ENCODE assay signal across 10 cellular contexts in genomic region chrX:45768666-45769065, GRCh38.
DNase-seq lines count a peak whose midpoint lies in the region; ATAC-seq and TF ChIP-seq lines count a peak whose summit lies in the region.
"Had no signal": no experiment of that assay in that cellular context is flagged by ENCODE, and none has a peak within 500 bp of the region (broad histone marks: within the 10 kb centered on the region; RNA-seq: fewer than 3 reads in every experiment).

No MANE protein-coding gene starts in this region.

- ATAC-seq in HG02678 (IDR thresholded peaks at IDR 0.05; ENCODE audit: unreplicated experiment) = no peak
- ATAC-seq in HG02588 (IDR thresholded peaks at IDR 0.05; ENCODE audit: unreplicated experiment) = no peak
- no peak for ATAC-seq in HG02763 (IDR thresholded peaks at IDR 0.05; ENCODE audit: unreplicated experiment)
- ATAC-seq: esophagus mucosa had no signal

- H3K36me3 ChIP-seq in esophagus muscularis mucosa (no peaks in the 10 kb centered on the region), sigmoid colon (no peaks in the 10 kb centered on the region)

- peak overlapping the region; percentile 89 for H3K4me3 Mint-ChIP-seq in Calu3 (ENCODE audit: low read depth, unreplicated experiment)

- H3K4me1 ChIP-seq in esophagus muscularis mucosa (peaks cover 0 to 22% (median 7%) of the 10 kb centered on the region in 4 donors), sigmoid colon (peaks cover 0 to 9% (median 2%) of the 10 kb centered on the region in 4 donors)

- H3K9me3 Mint-ChIP-seq in Calu3 (ENCODE audit: low read depth, unreplicated experiment) = no peaks in the 10 kb centered on the region

- peaks cover 83% of the 10 kb centered on the region for H3K36me3 Mint-ChIP-seq in Calu3 (ENCODE audit: insufficient read depth, unreplicated experiment)

- no peaks in the 10 kb centered on the region for H3K27me3 ChIP-seq in esophagus muscularis mucosa
- no peaks in the 10 kb centered on the region for H3K27me3 ChIP-seq in sigmoid colon

- no TSS peak for BruUV-seq in Calu3 (replicated peaks; lab: Mats Ljungman, UMichigan)

- peak overlapping the region; percentile 97 for H3K27ac Mint-ChIP-seq in Calu3 (ENCODE audit: unreplicated experiment)

- no peak for TF ChIP-seq CTCF in Calu3 (IDR thresholded peaks at IDR 0.05; ENCODE audit: unreplicated experiment)
- TF ChIP-seq CTCF in esophagus muscularis mucosa (IDR thresholded peaks at IDR 0.05) = no peak
- no peak for TF ChIP-seq CTCF in sigmoid colon (IDR thresholded peaks at IDR 0.05)

- TF ChIP-seq POLR2A in esophagus muscularis mucosa (IDR thresholded peaks at IDR 0.05; ENCODE audit: low read depth) (no peak), sigmoid colon (IDR thresholded peaks at IDR 0.05) (no peak)

- H3K9me3 ChIP-seq in esophagus muscularis mucosa (no peaks in the 10 kb centered on the region), sigmoid colon (no peaks in the 10 kb centered on the region)

- H3K4me3 ChIP-seq in esophagus muscularis mucosa = peak overlapping the region; percentile 42 to 60 (median 48)
- peak overlapping the region; percentile 28 to 47 (median 42) for H3K4me3 ChIP-seq in sigmoid colon

- TF ChIP-seq EP300 in esophagus muscularis mucosa (IDR thresholded peaks at IDR 0.05) (no peak), sigmoid colon (IDR thresholded peaks at IDR 0.05) (no peak)

- intact Hi-C loops in Calu3 (cut with micrococcal nuclease; ENCODE audit: unreplicated experiment) (loop anchor here (10.0 kb wide), 1 partner anchor 606 kb away; no protein-coding TSS in a partner anchor), esophagus muscularis mucosa (cut with DNase I) (no loop called here), sigmoid colon (cut with DNase I) (loop anchor here (10.0 kb wide), 1 partner anchor 324 kb away; no protein-coding TSS in a partner anchor)

- CTCF ChIA-PET in Calu3 (lab: Charles Lee) = no interaction called here

- DNase-seq in Calu3 (no peak), RKO (ENCODE audit: low spot score) (peak; percentile 70), esophagus muscularis mucosa (ENCODE audit: extremely low spot score) (no peak), sigmoid colon (no peak), globus pallidus (ENCODE audit: low spot score) (no peak)
- DNase-seq: stimulated activated CD4-positive, alpha-beta T cell treated with anti-CD3 and anti-CD28 coated beads, Interleukin-4, amount 100 ng/mL, for 1 hour had no signal

- no peaks in the 10 kb centered on the region for H3K27me3 Mint-ChIP-seq in Calu3 (ENCODE audit: unreplicated experiment)

- WGBS in esophagus muscularis mucosa = 65% methylated on average over 2 of the region's 2 CpGs
- 9% methylated on average over 2 of the region's 2 CpGs for WGBS in sigmoid colon, 2 donors

- peaks cover 30% of the 10 kb centered on the region for H3K4me1 Mint-ChIP-seq in Calu3 (ENCODE audit: low read depth, unreplicated experiment)

- H3K27ac ChIP-seq in esophagus muscularis mucosa (replicated peaks in 1 of 4) = peak overlapping the region; percentile 68 to 78 (median 72)
- peak overlapping the region in 3 of 4 donors; percentile 69 to 76 (median 75) for H3K27ac ChIP-seq in sigmoid colon
